23 cellular contexts compared by ENCODE assay signal in genomic region chr22:23102776-23103175, GRCh38. TPM values are rescaled to one million over a fixed set of nuclear protein-coding genes. Genes with fewer than 3 reads are reported as not detected.
DNase-seq lines count a peak whose midpoint lies in the region; ATAC-seq and TF ChIP-seq lines count a peak whose summit lies in the region.
"Had no signal": no experiment of that assay in that cellular context is flagged by ENCODE, and none has a peak within 500 bp of the region (broad histone marks: within the 10 kb centered on the region; RNA-seq: fewer than 3 reads in every experiment).

No MANE protein-coding gene starts in this region.

- peak; percentile 64 for DNase-seq in G401 (ENCODE audit: low spot score)
- DNase-seq in WERI-Rb-1: no peak
- DNase-seq in dorsolateral prefrontal cortex: peak in 1 of 10 donors; percentile 59
- peak; percentile 70 for DNase-seq in stomach
- no peak for DNase-seq in NAMALWA (ENCODE audit: low spot score)
- DNase-seq in chondrocyte (ENCODE audit: low spot score): no peak
- DNase-seq: GM23248, H9, NCI-H1105, NCI-H146, NCI-H2029, NCI-H2227 treated with DMSO at 0.1 percent for 48 hours, NCI-H510A, NCI-H774, OCI-M1 had no signal

- H3K4me3 ChIP-seq in WERI-Rb-1 (ENCODE audit: low read depth, low read length): no peak overlapping the region
- H3K4me3 ChIP-seq in dorsolateral prefrontal cortex: no peak overlapping the region
- no peak overlapping the region for H3K4me3 ChIP-seq in stomach
- H3K4me3 ChIP-seq: GM12878, GM23248 had no signal

- ATAC-seq in GM21786 (IDR thresholded peaks at IDR 0.05; ENCODE audit: unreplicated experiment) (no peak), SK-N-SH treated with all-trans-retinoic acid at 6 μM for 48 hours (no peak)
- ATAC-seq: GM12878, Right ventricle myocardium inferior had no signal

- no peaks in the 10 kb centered on the region for H3K27me3 Mint-ChIP-seq in chondrocyte (ENCODE audit: low read depth)
- H3K27me3 Mint-ChIP-seq: B cell had no signal

- no peaks in the 10 kb centered on the region for H3K27me3 ChIP-seq in WERI-Rb-1 (ENCODE audit: insufficient read depth, low read depth, severe bottlenecking)
- H3K27me3 ChIP-seq in dorsolateral prefrontal cortex: no peaks in the 10 kb centered on the region
- no peaks in the 10 kb centered on the region for H3K27me3 ChIP-seq in stomach

- H3K4me1 Mint-ChIP-seq in chondrocyte (ENCODE audit: low read depth): no peaks in the 10 kb centered on the region
- H3K4me1 Mint-ChIP-seq: CD14-positive monocyte, H9 had no signal

- intact Hi-C loops in dorsolateral prefrontal cortex (cut with DNase I) (no loop called here), stomach (cut with DNase I; ENCODE audit: low total_unique reads) (no loop called here)

- no peak for TF ChIP-seq POLR2A in stomach (IDR thresholded peaks at IDR 0.05)

- peak overlapping the region; percentile 92 for H3K27ac ChIP-seq in WERI-Rb-1
- H3K27ac ChIP-seq in dorsolateral prefrontal cortex: peak overlapping the region in 58 of 59 donors; percentile 1 to 100 (median 82)
- peak overlapping the region in 1 of 5 donors; percentile 1 for H3K27ac ChIP-seq in stomach
- H3K27ac ChIP-seq: GM23248, KMS-11 had no signal

- TF ChIP-seq CTCF in WERI-Rb-1 (IDR thresholded peaks at IDR 0.05; ENCODE audit: low read depth, low read length): no peak
- no peak for TF ChIP-seq CTCF in dorsolateral prefrontal cortex (IDR thresholded peaks at IDR 0.05 in 54 of 56, conservative IDR thresholded peaks at IDR 0.05 in 2 of 56; ENCODE audit: low read depth in 1 of 56, partially characterized antibody in 56 of 56)
- no peak for TF ChIP-seq CTCF in stomach (IDR thresholded peaks at IDR 0.05)
- TF ChIP-seq CTCF in chondrocyte (IDR thresholded peaks at IDR 0.05): no peak

- H3K9me3 Mint-ChIP-seq in chondrocyte (ENCODE audit: low read depth): no peaks in the 10 kb centered on the region
- H3K9me3 Mint-ChIP-seq: H9 had no signal

- no peaks in the 10 kb centered on the region for H3K36me3 Mint-ChIP-seq in chondrocyte (ENCODE audit: low read depth)
- H3K36me3 Mint-ChIP-seq: CD14-positive monocyte had no signal

- H3K9me3 ChIP-seq in WERI-Rb-1 (ENCODE audit: severe bottlenecking) (no peaks in the 10 kb centered on the region), stomach (no peaks in the 10 kb centered on the region)

- no peak for TF ChIP-seq EP300 in stomach (IDR thresholded peaks at IDR 0.05)

- H3K36me3 ChIP-seq in WERI-Rb-1 (peaks cover 58% of the 10 kb centered on the region), stomach (no peaks in the 10 kb centered on the region)

- 39 to 84% (median 53%) methylated on average over 3 of the region's 3 CpGs for WGBS in stomach, 5 donors

- no peak overlapping the region for H3K4me3 Mint-ChIP-seq in chondrocyte (ENCODE audit: unreplicated experiment)
- H3K4me3 Mint-ChIP-seq: B cell, CD14-positive monocyte, H9 had no signal

- H3K27ac Mint-ChIP-seq in chondrocyte (ENCODE audit: unreplicated experiment): no peak overlapping the region
- H3K27ac Mint-ChIP-seq: B cell, CD14-positive monocyte had no signal

- H3K4me1 ChIP-seq in stomach: peaks cover 51 to 89% (median 71%) of the 10 kb centered on the region in 4 donors

- in situ Hi-C loops in G401 (cut with HindIII; ENCODE audit: low sequenced_read_pairs): no loop called here

TF ChIP-seq in SK-N-SH treated with all-trans-retinoic acid at 6 μM for 48 hours, 23 proteins besides CTCF, POLR2A, EP300 and RAD21:
- TF ChIP-seq CREB5 (CRISPR knock-in tag; IDR thresholded peaks at IDR 0.05; ENCODE audit: low read depth) (no peak), GLIS3 (CRISPR knock-in tag; IDR thresholded peaks at IDR 0.05) (no peak), ZFP30 (CRISPR knock-in tag; IDR thresholded peaks at IDR 0.05) (no peak), PPARA (CRISPR knock-in tag; IDR thresholded peaks at IDR 0.05; ENCODE audit: borderline replicate concordance) (no peak), RARB (CRISPR knock-in tag; IDR thresholded peaks at IDR 0.05) (no peak), TSHZ2 (CRISPR knock-in tag; IDR thresholded peaks at IDR 0.05) (no peak), CSDC2 (CRISPR knock-in tag; IDR thresholded peaks at IDR 0.05) (no peak), ZFP3 (CRISPR knock-in tag; IDR thresholded peaks at IDR 0.05) (no peak), ISL1 (CRISPR knock-in tag; IDR thresholded peaks at IDR 0.05) (no peak), TCF4 (CRISPR knock-in tag; IDR thresholded peaks at IDR 0.05; ENCODE audit: borderline replicate concordance) (no peak), PATZ1 (CRISPR knock-in tag; IDR thresholded peaks at IDR 0.05; ENCODE audit: borderline replicate concordance) (no peak), ZNF8 (CRISPR knock-in tag; IDR thresholded peaks at IDR 0.05) (no peak), TOX (CRISPR knock-in tag; IDR thresholded peaks at IDR 0.05; ENCODE audit: borderline replicate concordance) (no peak), ESRRG (CRISPR knock-in tag; IDR thresholded peaks at IDR 0.05) (no peak), SNAI2 (CRISPR knock-in tag; IDR thresholded peaks at IDR 0.05) (no peak), OSR1 (CRISPR knock-in tag; IDR thresholded peaks at IDR 0.05) (no peak)

RNA-seq across cellular contexts. Expression of gene GNAZ, which starts 32.5 kb away (rescaled TPM):
- 13.0 and 17.2 TPM in 2 replicates for total RNA-seq in G401 (2014; rRNA removed; shearing (Covaris generic))
- total RNA-seq in dorsolateral prefrontal cortex (100 to 1,000 TPM in 10 of 120 experiments, 10 to 100 TPM in 110; 66.2 to 113 (median 85.3) TPM), stomach (10 to 100 TPM in 4 of 5 donors, 1 to 10 TPM in 1; 7.6 to 18.8 (median 17.9) TPM), chondrocyte (3.9 to 4.9 TPM (median 4.5 TPM) in 3 replicates)
- 1 to 10 TPM; 4.3 to 8.6 (median 8.1) TPM for polyA plus RNA-seq in stomach

RNA-seq across cellular contexts. Expression of gene RSPH14, which starts 39.0 kb away (rescaled TPM):
- 1.7 TPM in 1 of 2 replicates, not detected in the other for total RNA-seq in G401 (2014; rRNA removed; shearing (Covaris generic))
- total RNA-seq in dorsolateral prefrontal cortex (10 to 100 TPM in 84 of 120 experiments, 1 to 10 TPM in 36; 3.0 to 22.3 (median 11.9) TPM), stomach (not detected), chondrocyte (not detected in 3 replicates)
- 1 to 10 TPM in 1 of 3 donors, not detected in 2; 2.0 TPM for polyA plus RNA-seq in stomach
- total RNA-seq: B cell, GM23248, H9, Right ventricle myocardium inferior, SK-MEL-5 had no signal
- polyA plus RNA-seq: CD14-positive monocyte, GM23248 had no signal

RNA-seq across cellular contexts. Expression of gene RAB36, which starts 42.5 kb away (rescaled TPM):
- total RNA-seq in G401 (2014; rRNA removed; shearing (Covaris generic)): 1.5 and 3.3 TPM in 2 replicates
- total RNA-seq in dorsolateral prefrontal cortex: 10 to 100 TPM in 101 of 120 experiments, 1 to 10 TPM in 19; 7.2 to 20.6 (median 12.3) TPM
- total RNA-seq in stomach: 1 to 10 TPM in 2 of 5 donors, under 1 TPM in 2, not detected in 1; 0.58 to 7.6 (median 1.1) TPM
- polyA plus RNA-seq in stomach: 1 to 10 TPM; 1.6 to 1.9 (median 1.7) TPM
- 2.9 to 4.7 TPM (median 3.5 TPM) in 3 replicates for total RNA-seq in chondrocyte

Comparison
In these comparisons a context has a peak if more than half of its experiments do, and no peak if none do; other contexts are left out.
1. DNase-seq: peak in G401 (single experiment) and stomach (single experiment); none in WERI-Rb-1 (single experiment), NAMALWA (single experiment) and chondrocyte (single experiment).